Comparison of ENCODE assay signal across 8 cellular contexts in genomic region chr5:74767579-74767913, GRCh38. TPM values are rescaled to one million over a fixed set of nuclear protein-coding genes. Genes with fewer than 3 reads are reported as not detected.
DNase-seq lines count a peak whose midpoint lies in the region; ATAC-seq, FAIRE-seq and TF ChIP-seq lines count a peak whose summit lies in the region.

No MANE protein-coding gene starts in this region.

- POLR2A ChIA-PET in IMR-90 (lab: Charles Lee; ENCODE audit: unreplicated experiment), result no interaction called here

- BruUV-seq in IMR-90 (replicated peaks; lab: Mats Ljungman, UMichigan), result TSS peak; percentile 85

- H3K27me3 Mint-ChIP-seq in activated naive CD4-positive, alpha-beta T cell treated with anti-CD3 and anti-CD28 coated beads for 36 hours (ENCODE audit: low read depth), result no peaks in the 10 kb centered on the region

- DNase-seq in NCI-H748 (lab: John Stamatoyannopoulos, UW; ENCODE audit: unreplicated experiment) (peak; percentile 51), NCI-H748 treated with DMSO at 0.1 percent for 48 hours (lab: John Stamatoyannopoulos, UW) (no peak), IMR-90 (peak; percentile 42), pancreas (peak in 1 of 6 donors; percentile 15), NCI-H2107 (lab: John Stamatoyannopoulos, UW) (no peak)
- DNase-seq in activated naive CD4-positive, alpha-beta T cell treated with anti-CD3 and anti-CD28 coated beads for 36 hours, result peak; percentile 10

- TF ChIP-seq EP300 in gastroesophageal sphincter (IDR thresholded peaks at IDR 0.05), result no peak

- CTCF ChIA-PET in IMR-90 (lab: Yijun Ruan, JAX), result no interaction called here
- CTCF ChIA-PET in activated naive CD4-positive, alpha-beta T cell treated with anti-CD3 and anti-CD28 coated beads for 36 hours (lab: Charles Lee), result interaction anchor here (1.0 kb wide), 1 partner anchor 11 kb away, joined by 3 read pairs; no protein-coding TSS in a partner anchor

- peaks cover 36% of the 10 kb centered on the region for H3K4me1 Mint-ChIP-seq in activated naive CD4-positive, alpha-beta T cell treated with anti-CD3 and anti-CD28 coated beads for 36 hours (ENCODE audit: low read depth)

- H2BK5ac ChIP-seq in IMR-90 (ENCODE audit: low read depth, low read length, poor library complexity, severe bottlenecking), result peak overlapping the region; percentile 83

- H3K4me1 ChIP-seq in IMR-90 (ENCODE audit: control insufficient read depth, insufficient read depth, low read length), result peaks cover 6% of the 10 kb centered on the region; the same call in 1 of the 2 replicates
- H3K4me1 ChIP-seq in gastroesophageal sphincter, result peaks cover 5 to 40% (median 18%) of the 10 kb centered on the region in 3 donors
- H3K4me1 ChIP-seq in pancreas, result peaks cover 13 to 20% (median 17%) of the 10 kb centered on the region in 3 donors

- H2BK15ac ChIP-seq in IMR-90 (ENCODE audit: low read depth, low read length), result no peak overlapping the region

- peak overlapping the region; percentile 79; the same call in 1 of the 2 replicates for H3K4ac ChIP-seq in IMR-90 (ENCODE audit: low read depth, low read length)

- no peak overlapping the region for H2AK5ac ChIP-seq in IMR-90 (ENCODE audit: low read depth, low read length)

- dilution Hi-C loops in IMR-90 (cut with HindIII; ENCODE audit: low sequenced_read_pairs, unreplicated experiment), result no loop called here

- peak overlapping the region; percentile 81 for H3K9ac ChIP-seq in IMR-90 (ENCODE audit: low read depth, low read length)

- TF ChIP-seq POLR2A in IMR-90 (IDR thresholded peaks at IDR 0.05; ENCODE audit: low read depth, low read length) (no peak), gastroesophageal sphincter (IDR thresholded peaks at IDR 0.05) (no peak)

- peak overlapping the region; percentile 61; the same call in 1 of the 2 replicates for H3K23ac ChIP-seq in IMR-90 (ENCODE audit: low read depth, low read length)

- no peak for FAIRE-seq in pancreas (lab: Jason Lieb, UNC)

- H4K20me1 ChIP-seq in IMR-90 (ENCODE audit: insufficient read depth, low read length), result no peaks in the 10 kb centered on the region

- peaks cover 4% of the 10 kb centered on the region; the same call in 1 of the 2 replicates for H3K36me3 ChIP-seq in IMR-90 (ENCODE audit: control insufficient read depth, insufficient read depth, low read length)
- peaks cover 0 to 48% of the 10 kb centered on the region in 2 donors for H3K36me3 ChIP-seq in gastroesophageal sphincter
- peaks cover 7 to 19% (median 9%) of the 10 kb centered on the region in 3 donors for H3K36me3 ChIP-seq in pancreas

- peaks cover 23% of the 10 kb centered on the region for H3K36me3 Mint-ChIP-seq in activated naive CD4-positive, alpha-beta T cell treated with anti-CD3 and anti-CD28 coated beads for 36 hours (ENCODE audit: low read depth)

- no peak for TF ChIP-seq RAD21 in IMR-90 (IDR thresholded peaks at IDR 0.05; ENCODE audit: low read length)

- peak overlapping the region; percentile 93 for H3K27ac Mint-ChIP-seq in activated naive CD4-positive, alpha-beta T cell treated with anti-CD3 and anti-CD28 coated beads for 36 hours

- H3K18ac ChIP-seq in IMR-90 (ENCODE audit: low read depth, low read length), result no peak overlapping the region

- TF ChIP-seq CTCF in IMR-90 (conservative IDR thresholded peaks at IDR 0.05; ENCODE audit: low read depth, low read length) (no peak), gastroesophageal sphincter (IDR thresholded peaks at IDR 0.05) (no peak), pancreas (IDR thresholded peaks at IDR 0.05) (no peak)

- H3K27ac ChIP-seq in IMR-90 (ENCODE audit: insufficient read depth, low read length) (peak overlapping the region; percentile 88; the same call in 1 of the 2 replicates), gastroesophageal sphincter (peak overlapping the region; percentile 37 to 85 (median 83)), pancreas (peak overlapping the region in 2 of 4 donors; percentile 51 to 73)

- no peak overlapping the region for H2BK20ac ChIP-seq in IMR-90 (ENCODE audit: low read depth, low read length)

- no peaks in the 10 kb centered on the region for H3K9me3 Mint-ChIP-seq in activated naive CD4-positive, alpha-beta T cell treated with anti-CD3 and anti-CD28 coated beads for 36 hours

- peak overlapping the region; percentile 54; the same call in 1 of the 2 replicates for H3K56ac ChIP-seq in IMR-90 (ENCODE audit: extremely low read depth, insufficient read depth, low read length)

- H3K4me3 ChIP-seq in IMR-90 (ENCODE audit: insufficient read depth, low read depth, low read length) (peak overlapping the region; percentile 82), gastroesophageal sphincter (peak overlapping the region; percentile 92 to 94), pancreas (peak overlapping the region; percentile 69 to 96 (median 80))

- peak overlapping the region; percentile 99 for H3K4me3 Mint-ChIP-seq in activated naive CD4-positive, alpha-beta T cell treated with anti-CD3 and anti-CD28 coated beads for 36 hours

- H2AFZ ChIP-seq in IMR-90 (replicated peaks; ENCODE audit: low read length, poor library complexity), result peak overlapping the region; percentile 99

- intact Hi-C loops in IMR-90 (cut with micrococcal nuclease), result loop anchor here (1.0 to 2.0 kb wide), 3 partner anchors 152 to 497 kb away; no protein-coding TSS in a partner anchor
- intact Hi-C loops in activated naive CD4-positive, alpha-beta T cell treated with anti-CD3 and anti-CD28 coated beads for 36 hours (cut with micrococcal nuclease), result loop anchor here (1.0 to 5.0 kb wide), 10 partner anchors 83 to 1410 kb away; partner anchors contain the start of genes ANKRA2, BTF3, CERT1 and FAM169A
- intact Hi-C loops in pancreas (cut with DNase I), result no loop called here

- peak; percentile 33 for ATAC-seq in GM21528 (IDR thresholded peaks at IDR 0.05; ENCODE audit: low FRiP score, unreplicated experiment)
- peak; percentile 39 for ATAC-seq in IMR-90 (ENCODE audit: low read depth)
- peak; percentile 24 for ATAC-seq in gastroesophageal sphincter
- ATAC-seq in pancreas, result peak in 3 of 4 donors; percentile 6 to 30 (median 12)

- H3K4me2 ChIP-seq in IMR-90 (ENCODE audit: low read depth, low read length), result peak overlapping the region; percentile 100

- H4K8ac ChIP-seq in IMR-90 (ENCODE audit: low read depth in 2 of 2, low read length in 2 of 2), result peak overlapping the region; percentile 63 to 90

- H3K27me3 ChIP-seq in IMR-90 (ENCODE audit: control insufficient read depth, insufficient read depth, low read length) (no peaks in the 10 kb centered on the region), gastroesophageal sphincter (no peaks in the 10 kb centered on the region), pancreas (no peaks in the 10 kb centered on the region)

- peak overlapping the region; percentile 65; the same call in 1 of the 2 replicates for H3K14ac ChIP-seq in IMR-90 (replicated peaks; ENCODE audit: low read depth, low read length)

- WGBS in IMR-90 (ENCODE audit: extremely low coverage in 2 of 2, insufficient read length in 1 of 2), 2 experiments, result no CpG with 5 or more reads among the region's 9 CpGs
- 0% methylated on average over 8 of the region's 9 CpGs for WGBS in gastroesophageal sphincter (ENCODE audit: low coverage in 1 of 2), 2 donors
- WGBS in pancreas, 2 donors, result 0% methylated on average over 9 of the region's 9 CpGs

- H4K5ac ChIP-seq in IMR-90 (ENCODE audit: low read depth, low read length), result peak overlapping the region; percentile 74

- H3K9me1 ChIP-seq in IMR-90 (ENCODE audit: insufficient read depth, low read length), result no peaks in the 10 kb centered on the region

- in situ Hi-C loops in IMR-90 (cut with MboI; ENCODE audit: low sequenced_read_pairs), result loop anchor here (25.0 kb wide), 1 partner anchor 595 kb away; no protein-coding TSS in a partner anchor

- no peaks in the 10 kb centered on the region for H3K9me3 ChIP-seq in IMR-90 (ENCODE audit: control insufficient read depth, insufficient read depth, low read length)
- H3K9me3 ChIP-seq in gastroesophageal sphincter, result no peaks in the 10 kb centered on the region
- no peaks in the 10 kb centered on the region for H3K9me3 ChIP-seq in pancreas

- no peak overlapping the region; the same call in 1 of the 2 replicates for H2BK120ac ChIP-seq in IMR-90 (ENCODE audit: low read depth, low read length)

- H2AK9ac ChIP-seq in IMR-90 (replicated peaks; ENCODE audit: low read depth, low read length, poor library complexity), result no peak overlapping the region

- peaks cover 17 to 30% of the 10 kb centered on the region in 2 experiments; a peak in 3 of 4 replicates for H3K79me1 ChIP-seq in IMR-90 (ENCODE audit: low read depth in 1 of 2, low read length in 2 of 2)

- peak overlapping the region; percentile 45 for H4K91ac ChIP-seq in IMR-90 (ENCODE audit: insufficient read depth, low read depth, low read length)

TF ChIP-seq in IMR-90, 13 proteins besides CTCF, POLR2A, EP300 and RAD21 (continues in another document):
- no peak for TF ChIP-seq MXI1 (IDR thresholded peaks at IDR 0.05; ENCODE audit: borderline replicate concordance, low read depth, low read length)
- TF ChIP-seq RFX5 (IDR thresholded peaks at IDR 0.05; ENCODE audit: low read depth, low read length), result no peak
- TF ChIP-seq BHLHE40 (IDR thresholded peaks at IDR 0.05; ENCODE audit: low read depth, low read length), result no peak
- TF ChIP-seq NFE2L2 (IDR thresholded peaks at IDR 0.05; ENCODE audit: low read depth, low read length), result no peak
- TF ChIP-seq RCOR1 (IDR thresholded peaks at IDR 0.05; ENCODE audit: insufficient replicate concordance, low read length), result no peak
- no peak for TF ChIP-seq CEBPB (IDR thresholded peaks at IDR 0.05; ENCODE audit: low read depth, low read length)
- TF ChIP-seq MAFK (IDR thresholded peaks at IDR 0.05; ENCODE audit: low read depth, low read length), result no peak
- no peak for TF ChIP-seq CHD1 (IDR thresholded peaks at IDR 0.05; ENCODE audit: low read depth, low read length)
- no peak for TF ChIP-seq SMC3 (IDR thresholded peaks at IDR 0.05; ENCODE audit: low read depth, low read length)

RNA-seq across cellular contexts. Expression of gene NSA2, which starts 0.5 kb away (rescaled TPM):
- total RNA-seq in IMR-90 (2012; rRNA removed), result 5.4 and 25.6 TPM in 2 replicates
- polyA plus RNA-seq in IMR-90 (2012; rRNA removed), result 33.0 and 33.9 TPM in 2 replicates
- 8.5 and 11.2 TPM in 2 replicates for polyA plus RNA-seq in IMR-90 (2012; cell fraction: cytosol; rRNA removed)
- polyA plus RNA-seq in IMR-90 (2012; cell fraction: nucleus; rRNA removed; ENCODE audit: low replicate concordance), result 1.6 and 9.3 TPM in 2 replicates
- total RNA-seq in activated naive CD4-positive, alpha-beta T cell treated with anti-CD3 and anti-CD28 coated beads for 36 hours, result 100 to 1,000 TPM; 119 to 121 TPM
- total RNA-seq in gastroesophageal sphincter, result 100 to 1,000 TPM; 101 to 138 (median 120) TPM
- 10 to 100 TPM; 22.4 to 38.7 (median 30.4) TPM for total RNA-seq in pancreas
- 10 to 100 TPM; 44.6 to 68.6 TPM for polyA plus RNA-seq in pancreas

RNA-seq across cellular contexts. Expression of gene GFM2, which starts 0.6 kb away (rescaled TPM):
- 45.7 and 61.4 TPM in 2 replicates for total RNA-seq in IMR-90 (2012; rRNA removed)
- polyA plus RNA-seq in IMR-90 (2012; rRNA removed), result 18.8 and 23.3 TPM in 2 replicates
- polyA plus RNA-seq in IMR-90 (2012; cell fraction: cytosol; rRNA removed), result 5.0 and 7.4 TPM in 2 replicates
- polyA plus RNA-seq in IMR-90 (2012; cell fraction: nucleus; rRNA removed; ENCODE audit: low replicate concordance), result 6.8 and 41.6 TPM in 2 replicates
- 10 to 100 TPM; 27.7 to 28.0 TPM for total RNA-seq in activated naive CD4-positive, alpha-beta T cell treated with anti-CD3 and anti-CD28 coated beads for 36 hours
- 10 to 100 TPM; 10.1 to 21.9 (median 16.4) TPM for total RNA-seq in gastroesophageal sphincter
- total RNA-seq in pancreas, result 10 to 100 TPM in 2 of 6 donors, 1 to 10 TPM in 4; 6.9 to 11.3 (median 9.0) TPM
- polyA plus RNA-seq in pancreas, result 10 to 100 TPM; 12.5 to 15.8 TPM

Comparison
In these comparisons a context has a peak if more than half of its experiments do, and no peak if none do; other contexts are left out.
1. DNase-seq: peak in NCI-H748 (single experiment), IMR-90 (single experiment) and activated naive CD4-positive, alpha-beta T cell treated with anti-CD3 and anti-CD28 coated beads for 36 hours (single experiment); none in NCI-H748 treated with DMSO at 0.1 percent for 48 hours (single experiment) and NCI-H2107 (single experiment).
2. intact Hi-C loops: an anchor here in IMR-90 (1.0 to 2.0 kb wide) and activated naive CD4-positive, alpha-beta T cell treated with anti-CD3 and anti-CD28 coated beads for 36 hours (1.0 to 5.0 kb wide); none called in pancreas.
3. Peak in every context shown above with its lines, with median percentiles within 50 percentile points of each other: ATAC-seq and H3K4me3 ChIP-seq.